ENCODE assay signal across 1 cellular context in the genomic region with DNA sequence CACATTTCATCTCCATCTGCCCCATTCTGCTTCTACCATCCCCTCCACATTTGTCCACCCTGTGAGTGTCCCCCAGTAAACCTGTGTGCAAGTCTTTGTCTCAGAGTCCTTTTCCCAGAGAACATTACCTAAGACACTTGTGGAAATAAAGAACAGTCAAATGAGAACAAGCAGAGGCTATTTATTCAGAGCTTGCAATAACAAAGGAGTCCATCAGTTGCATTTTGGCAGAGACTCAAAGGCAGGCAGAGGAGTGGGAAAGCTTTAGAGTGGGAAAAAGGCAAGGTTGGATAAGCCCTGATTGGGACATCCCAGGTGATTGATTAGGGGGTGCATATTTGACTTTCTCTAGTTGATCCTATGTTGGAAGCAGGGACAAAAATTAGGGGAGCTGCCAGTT.
TF ChIP-seq lines count a peak whose summit lies in the region.

No MANE protein-coding gene starts in this region.

TF ChIP-seq in GM23338, 12 proteins besides CTCF, POLR2A, EP300 and RAD21 (continued from another document):
- TF ChIP-seq, protein P1, sequence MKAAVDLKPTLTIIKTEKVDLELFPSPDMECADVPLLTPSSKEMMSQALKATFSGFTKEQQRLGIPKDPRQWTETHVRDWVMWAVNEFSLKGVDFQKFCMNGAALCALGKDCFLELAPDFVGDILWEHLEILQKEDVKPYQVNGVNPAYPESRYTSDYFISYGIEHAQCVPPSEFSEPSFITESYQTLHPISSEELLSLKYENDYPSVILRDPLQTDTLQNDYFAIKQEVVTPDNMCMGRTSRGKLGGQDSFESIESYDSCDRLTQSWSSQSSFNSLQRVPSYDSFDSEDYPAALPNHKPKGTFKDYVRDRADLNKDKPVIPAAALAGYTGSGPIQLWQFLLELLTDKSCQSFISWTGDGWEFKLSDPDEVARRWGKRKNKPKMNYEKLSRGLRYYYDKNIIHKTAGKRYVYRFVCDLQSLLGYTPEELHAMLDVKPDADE (IDR thresholded peaks at IDR 0.05), result no peak
- no peak for TF ChIP-seq NANOG (IDR thresholded peaks at IDR 0.05; ENCODE audit: borderline replicate concordance)
